ENCODE assay signal across 10 cellular contexts in genomic region chr5:74149395-74149794, GRCh38.
DNase-seq lines count a peak whose midpoint lies in the region; ATAC-seq and TF ChIP-seq lines count a peak whose summit lies in the region.
"Had no signal": no experiment of that assay in that cellular context is flagged by ENCODE, and none has a peak within 500 bp of the region (broad histone marks: within the 10 kb centered on the region; RNA-seq: fewer than 3 reads in every experiment).

No MANE protein-coding gene starts in this region.

- WGBS in suprapubic skin: 29% methylated on average over 3 of the region's 3 CpGs

- H3K36me3 ChIP-seq in left lung (no peaks in the 10 kb centered on the region), suprapubic skin (no peaks in the 10 kb centered on the region)
- H3K36me3 ChIP-seq: SJSA1 had no signal

- no peaks in the 10 kb centered on the region for H3K9me3 ChIP-seq in left lung
- H3K9me3 ChIP-seq in suprapubic skin: no peaks in the 10 kb centered on the region
- H3K9me3 ChIP-seq: SJSA1 had no signal

- H3K27ac ChIP-seq in left lung: no peak overlapping the region
- H3K27ac ChIP-seq in suprapubic skin: no peak overlapping the region
- H3K27ac ChIP-seq: SJSA1 had no signal

- H3K27me3 ChIP-seq in left lung: no peaks in the 10 kb centered on the region
- H3K27me3 ChIP-seq in suprapubic skin: no peaks in the 10 kb centered on the region
- H3K27me3 ChIP-seq: SJSA1 had no signal

- peak; percentile 16 for ATAC-seq in left lung

- H3K4me1 ChIP-seq in left lung (peaks cover 0 to 3% of the 10 kb centered on the region in 2 donors), suprapubic skin (no peaks in the 10 kb centered on the region)

- TF ChIP-seq POLR2A in suprapubic skin (IDR thresholded peaks at IDR 0.05): no peak

- intact Hi-C loops in left lung (cut with DNase I): no loop called here

- in situ Hi-C loops in astrocyte of the spinal cord (cut with HindIII; ENCODE audit: low sequenced_read_pairs): no loop called here

- no peak for TF ChIP-seq EP300 in suprapubic skin (IDR thresholded peaks at IDR 0.05)

- DNase-seq in AG08395 (ENCODE audit: low spot score) (peak; percentile 83), HT1080 (ENCODE audit: low read depth) (peak; percentile 79), astrocyte of the spinal cord (ENCODE audit: low read depth, low spot score) (peak; percentile 82), left lung (no peak), NCI-H1048 (lab: John Stamatoyannopoulos, UW) (no peak), suprapubic skin (ENCODE audit: low spot score in 2 of 2) (no peak), GOT3 (lab: John Stamatoyannopoulos, UW) (no peak), mesenteric fat pad (ENCODE audit: low spot score) (no peak)
- DNase-seq: NCI-H2081 treated with DMSO at 0.1 percent for 48 hours had no signal

- H3K4me3 ChIP-seq in astrocyte of the spinal cord (ENCODE audit: low read depth, low read length) (no peak overlapping the region), left lung (no peak overlapping the region), suprapubic skin (no peak overlapping the region)
- H3K4me3 ChIP-seq: SJSA1 had no signal

- TF ChIP-seq CTCF in astrocyte of the spinal cord (IDR thresholded peaks at IDR 0.05; ENCODE audit: low read depth, low read length) (no peak), left lung (IDR thresholded peaks at IDR 0.05) (no peak), suprapubic skin (IDR thresholded peaks at IDR 0.05) (no peak)

Comparison
In these comparisons a context has a peak if more than half of its experiments do, and no peak if none do; other contexts are left out.
1. DNase-seq: peak in AG08395 (single experiment), HT1080 (single experiment) and astrocyte of the spinal cord (single experiment); none in left lung (0 of 2), NCI-H1048 (single experiment), suprapubic skin (0 of 2), GOT3 (single experiment) and mesenteric fat pad (single experiment).